In genomic region chr4:1207157-1207470, GRCh38 we compare ENCODE assay signal across 1 cellular context.
TF ChIP-seq lines count a peak whose summit lies in the region.

No MANE protein-coding gene starts in this region.

TF ChIP-seq in IMR-90, 13 proteins besides CTCF, POLR2A, EP300 and RAD21:
- TF ChIP-seq BHLHE40 (IDR thresholded peaks at IDR 0.05; ENCODE audit: low read depth, low read length) (no peak), RCOR1 (IDR thresholded peaks at IDR 0.05; ENCODE audit: insufficient replicate concordance, low read length) (no peak), USF2 (IDR thresholded peaks at IDR 0.05; ENCODE audit: low read depth, low read length) (no peak), MAZ (IDR thresholded peaks at IDR 0.05; ENCODE audit: borderline replicate concordance, low read depth, low read length) (no peak), ELK1 (IDR thresholded peaks at IDR 0.05; ENCODE audit: borderline replicate concordance, low read depth, low read length) (no peak), NFE2L2 (IDR thresholded peaks at IDR 0.05; ENCODE audit: low read depth, low read length) (no peak), SMC3 (IDR thresholded peaks at IDR 0.05; ENCODE audit: low read depth, low read length) (no peak), RFX5 (IDR thresholded peaks at IDR 0.05; ENCODE audit: low read depth, low read length) (no peak), CHD1 (IDR thresholded peaks at IDR 0.05; ENCODE audit: low read depth, low read length) (no peak), MAFK (IDR thresholded peaks at IDR 0.05; ENCODE audit: low read depth, low read length) (no peak), FOS (IDR thresholded peaks at IDR 0.05; ENCODE audit: low read depth, low read length) (no peak), MXI1 (IDR thresholded peaks at IDR 0.05; ENCODE audit: borderline replicate concordance, low read depth, low read length) (no peak), CEBPB (IDR thresholded peaks at IDR 0.05; ENCODE audit: low read depth, low read length) (no peak)
